Comparison of ENCODE assay signal across 15 cellular contexts in the genomic region with DNA sequence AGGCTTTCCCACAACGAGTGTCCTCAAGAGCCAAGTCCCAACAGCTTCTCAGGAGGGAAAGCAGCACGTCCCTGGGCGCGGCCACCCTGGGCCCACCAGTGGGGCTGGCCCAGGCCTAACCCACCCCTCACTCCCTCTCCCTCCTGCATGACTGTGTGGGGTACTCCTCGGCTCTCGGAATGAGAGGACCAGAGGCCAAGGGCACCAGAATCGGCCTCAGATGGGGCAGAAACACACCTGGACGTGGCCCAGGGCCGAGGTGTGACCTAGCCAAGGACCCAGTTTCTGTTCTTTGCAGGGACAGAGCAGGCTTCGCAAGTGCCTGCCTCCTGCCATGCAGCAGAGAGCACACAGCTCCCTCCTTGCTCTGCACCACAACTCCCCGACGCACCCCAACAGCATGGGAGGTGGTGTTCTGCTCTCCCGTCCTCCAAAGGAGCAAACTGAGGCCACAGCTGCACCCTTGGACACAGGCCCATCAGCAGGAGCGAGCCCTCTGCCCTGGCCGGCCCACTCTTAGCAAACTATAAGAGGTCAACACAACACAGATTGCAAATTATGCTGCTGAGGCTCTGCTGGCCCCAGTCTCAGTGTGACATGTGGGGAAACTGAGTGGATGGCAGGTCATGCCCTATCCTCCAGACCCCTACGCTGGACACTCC.
"Had no signal": no experiment of that assay in that cellular context is flagged by ENCODE, and none has a peak within 500 bp of the region (broad histone marks: within the 10 kb centered on the region; RNA-seq: fewer than 3 reads in every experiment).

No MANE protein-coding gene starts in this region.

- H3K9me3 ChIP-seq: thoracic aorta had no signal

- H3K9me3 Mint-ChIP-seq: activated CD4-positive, alpha-beta T cell treated with anti-CD3 and anti-CD28 coated beads, Interleukin-2, amount 10 ng/mL, durations not matched to agents 7 days and 5 days; dendritic cell treated with granulocyte-macrophage colony-stimulating factor and Interleukin-4, amounts not matched to agents 40 ng/mL and 50 ng/mL, for 4 days; natural killer cell had no signal

- H3K27me3 ChIP-seq: brain microvascular endothelial cell, foreskin keratinocyte had no signal

- H3K27me3 Mint-ChIP-seq: activated CD4-positive, alpha-beta T cell treated with anti-CD3 and anti-CD28 coated beads, Interleukin-2, amount 10 ng/mL, durations not matched to agents 7 days and 5 days; activated naive CD8-positive, alpha-beta T cell; dendritic cell treated with granulocyte-macrophage colony-stimulating factor and Interleukin-4, amounts not matched to agents 40 ng/mL and 50 ng/mL, for 4 days had no signal

- H3K36me3 ChIP-seq: brain microvascular endothelial cell, thoracic aorta had no signal

- H3K4me3 ChIP-seq: thoracic aorta had no signal

- H3K4me1 Mint-ChIP-seq: activated CD4-positive, alpha-beta T cell treated with anti-CD3 and anti-CD28 coated beads, Interleukin-2, amount 10 ng/mL, durations not matched to agents 7 days and 5 days had no signal

- H3K4me1 ChIP-seq: foreskin keratinocyte had no signal

- DNase-seq: activated CD4-positive, alpha-beta T cell treated with anti-CD3 and anti-CD28 coated beads, Interleukin-2, amount 10 ng/mL, durations not matched to agents 7 days and 5 days; activated CD8-positive, alpha-beta memory T cell treated with anti-CD3 and anti-CD28 coated beads, Interleukin-2, amount 50 U/mL, for 48 hours; activated gamma-delta T cell; activated T-cell treated with anti-CD3 and anti-CD28 coated beads, Interleukin-2, amount 50 U/mL, for 72 hours; amygdala; brain microvascular endothelial cell; effector memory CD4-positive, alpha-beta T cell; foreskin keratinocyte; left colon; natural killer cell; stimulated activated CD4-positive, alpha-beta T cell treated with anti-CD3 and anti-CD28 coated beads, Interleukin-12 subunit alpha, Interleukin-12 subunit beta, amount 100 ng/mL, for 4 hours; stimulated activated CD4-positive, alpha-beta T cell treated with anti-CD3 and anti-CD28 coated beads, Interleukin-2, amount 100 ng/mL, for 24 hours had no signal

- H3K27ac ChIP-seq: brain microvascular endothelial cell, foreskin keratinocyte, thoracic aorta had no signal

- ATAC-seq: activated T-cell treated with anti-CD3 and anti-CD28 coated beads, Interleukin-2, amount 50 U/mL, for 72 hours; foreskin keratinocyte; left colon; natural killer cell had no signal

- H3K4me3 Mint-ChIP-seq: activated CD4-positive, alpha-beta T cell treated with anti-CD3 and anti-CD28 coated beads, Interleukin-2, amount 10 ng/mL, durations not matched to agents 7 days and 5 days; activated naive CD8-positive, alpha-beta T cell; activated T-cell treated with anti-CD3 and anti-CD28 coated beads, Interleukin-2, amount 50 U/mL, for 72 hours; dendritic cell treated with granulocyte-macrophage colony-stimulating factor and Interleukin-4, amounts not matched to agents 40 ng/mL and 50 ng/mL, for 4 days; natural killer cell had no signal

- H3K36me3 Mint-ChIP-seq: natural killer cell had no signal

- H3K27ac Mint-ChIP-seq: activated CD4-positive, alpha-beta T cell treated with anti-CD3 and anti-CD28 coated beads, Interleukin-2, amount 10 ng/mL, durations not matched to agents 7 days and 5 days; activated naive CD8-positive, alpha-beta T cell; activated T-cell treated with anti-CD3 and anti-CD28 coated beads, Interleukin-2, amount 50 U/mL, for 72 hours; dendritic cell treated with granulocyte-macrophage colony-stimulating factor and Interleukin-4, amounts not matched to agents 40 ng/mL and 50 ng/mL, for 4 days had no signal
